Comparison of ENCODE assay signal across 8 cellular contexts in genomic region chr12:13044002-13044858, GRCh38. TPM values are rescaled to one million over a fixed set of nuclear protein-coding genes. Genes with fewer than 3 reads are reported as not detected.
DNase-seq lines count a peak whose midpoint lies in the region; ATAC-seq and TF ChIP-seq lines count a peak whose summit lies in the region.

A gene with protein sequence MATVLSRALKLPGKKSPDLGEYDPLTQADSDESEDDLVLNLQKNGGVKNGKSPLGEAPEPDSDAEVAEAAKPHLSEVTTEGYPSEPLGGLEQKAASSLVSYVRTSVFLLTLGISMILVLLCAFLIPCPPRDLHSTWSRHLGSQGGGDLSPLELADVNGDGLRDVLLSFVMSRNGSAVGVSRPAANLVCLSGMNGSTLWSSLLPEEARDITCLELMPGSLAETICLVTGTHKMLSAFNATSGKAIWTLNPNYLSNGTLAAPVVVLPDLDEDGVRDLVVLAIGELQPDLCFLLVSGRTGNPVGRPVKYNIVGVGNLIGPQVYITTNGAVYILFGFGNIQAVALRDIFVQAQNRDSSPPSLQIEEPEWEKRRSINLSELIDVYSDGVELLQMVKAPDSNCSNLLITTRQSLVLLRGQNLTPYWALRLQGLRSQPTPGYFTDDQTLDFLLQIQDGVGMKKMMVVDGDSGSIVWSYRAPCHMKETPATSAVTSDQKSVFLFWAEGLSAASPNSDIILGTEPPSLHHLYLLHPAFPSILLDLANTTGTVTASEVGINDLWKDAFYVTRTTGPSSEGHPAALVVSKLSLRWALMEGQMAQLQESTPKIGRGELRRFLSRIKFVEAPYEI (plus strand): TSS chr12:13044381. CDS start chr12:13044404, 23 bp downstream.

- H3K27ac ChIP-seq in AG04450 (ENCODE audit: low read depth, low read length) (no peak within 1 kb of the TSS), ectodermal cell (ENCODE audit: insufficient read depth, low read depth, low read length, poor library complexity, severe bottlenecking) (no peak within 1 kb of the TSS), lung (ENCODE audit: low read depth in 1 of 2, low read length in 1 of 2) (no peak within 1 kb of the TSS)

- H3K4me3 ChIP-seq in AG04450 (ENCODE audit: low read depth, low read length) (peak within 1 kb of the TSS; percentile 96), ectodermal cell (ENCODE audit: insufficient read depth, low read depth, low read length) (peak within 1 kb of the TSS; percentile 93), lung (peak within 1 kb of the TSS; percentile 94)

- ATAC-seq in GM18858 (IDR thresholded peaks at IDR 0.05; ENCODE audit: unreplicated experiment), result peak; percentile 72
- ATAC-seq in HG03095 (IDR thresholded peaks at IDR 0.05; ENCODE audit: unreplicated experiment), result peak; percentile 88
- ATAC-seq in lung (ENCODE audit: insufficient read depth, low FRiP score), result peak; percentile 96

- H3K36me3 Mint-ChIP-seq in activated CD4-positive, alpha-beta memory T cell treated with anti-CD3 and anti-CD28 coated beads, Interleukin-2, amount 10 ng/mL, durations not matched to agents 7 days and 5 days (ENCODE audit: low read depth), result peaks cover 3% of the 10 kb centered on the region

- DNase-seq in AG04450 (ENCODE audit: low read depth, low spot score), result no peak
- peak; percentile 42 to 80 for DNase-seq in NCI-H446 (lab: John Stamatoyannopoulos, UW)
- peak; percentile 73 for DNase-seq in activated CD4-positive, alpha-beta memory T cell treated with anti-CD3 and anti-CD28 coated beads, Interleukin-2, amount 10 ng/mL, durations not matched to agents 7 days and 5 days
- DNase-seq in lung (ENCODE audit: low spot score), result peak; percentile 81
- peak; percentile 18 to 66 (median 59) for DNase-seq in stimulated activated CD4-positive, alpha-beta T cell treated with anti-CD3 and anti-CD28 coated beads, TNF-alpha, amount 100 ng/mL, for 1 hour (ENCODE audit: low read depth in 3 of 3, low spot score in 1 of 3)

- H3K9me3 ChIP-seq in AG04450 (ENCODE audit: control insufficient read depth, insufficient read depth, low read length), result no peaks in the 10 kb centered on the region; the same call in 1 of the 2 replicates
- H3K9me3 ChIP-seq in ectodermal cell (ENCODE audit: control insufficient read depth, low read length), result no peaks in the 10 kb centered on the region
- H3K9me3 ChIP-seq in lung (ENCODE audit: control insufficient read depth in 2 of 2, insufficient read depth in 1 of 2, low read length in 1 of 2), result no peaks in the 10 kb centered on the region

- peaks cover 18% of the 10 kb centered on the region for H3K4me1 Mint-ChIP-seq in activated CD4-positive, alpha-beta memory T cell treated with anti-CD3 and anti-CD28 coated beads, Interleukin-2, amount 10 ng/mL, durations not matched to agents 7 days and 5 days

- H3K36me3 ChIP-seq in ectodermal cell (ENCODE audit: control insufficient read depth, insufficient read depth, low read length), result no peaks in the 10 kb centered on the region
- no peaks in the 10 kb centered on the region for H3K36me3 ChIP-seq in lung (ENCODE audit: control insufficient read depth in 2 of 2, insufficient read depth in 2 of 2, low read length in 2 of 2)

- H3K4me3 Mint-ChIP-seq in activated CD4-positive, alpha-beta memory T cell treated with anti-CD3 and anti-CD28 coated beads, Interleukin-2, amount 10 ng/mL, durations not matched to agents 7 days and 5 days, result peak within 1 kb of the TSS; percentile 78

- H3K27me3 ChIP-seq in AG04450 (ENCODE audit: control insufficient read depth, insufficient read depth, low read length) (no peaks in the 10 kb centered on the region), ectodermal cell (ENCODE audit: control insufficient read depth, insufficient read depth, low read length, poor library complexity, severe bottlenecking) (no peaks in the 10 kb centered on the region), lung (ENCODE audit: control insufficient read depth, insufficient read depth) (no peaks in the 10 kb centered on the region)

- CTCF ChIA-PET in AG04450 (lab: Charles Lee), result interaction anchor here (0.6 to 5.1 kb wide), 5 partner anchors 19 to 210 kb away, joined by 3 to 35 read pairs (median 4); no protein-coding TSS in a partner anchor
- CTCF ChIA-PET in activated CD4-positive, alpha-beta memory T cell treated with anti-CD3 and anti-CD28 coated beads, Interleukin-2, amount 10 ng/mL, durations not matched to agents 7 days and 5 days (lab: Charles Lee), result interaction anchor here (0.8 to 4.6 kb wide), 6 partner anchors 59 to 234 kb away, joined by 3 to 23 read pairs (median 4); no protein-coding TSS in a partner anchor

- peaks cover 11% of the 10 kb centered on the region for H3K27me3 Mint-ChIP-seq in activated CD4-positive, alpha-beta memory T cell treated with anti-CD3 and anti-CD28 coated beads, Interleukin-2, amount 10 ng/mL, durations not matched to agents 7 days and 5 days

- POLR2A ChIA-PET in AG04450 (lab: Yijun Ruan, JAX), result interaction anchor here (0.6 to 0.8 kb wide), 3 partner anchors 91 to 1215 kb away, joined by 3 to 5 read pairs (median 4); no protein-coding TSS in a partner anchor
- POLR2A ChIA-PET in activated CD4-positive, alpha-beta memory T cell treated with anti-CD3 and anti-CD28 coated beads, Interleukin-2, amount 10 ng/mL, durations not matched to agents 7 days and 5 days (lab: Charles Lee), result interaction anchor here (0.8 to 3.2 kb wide), 3 partner anchors 10 to 136 kb away, joined by 3 to 9 read pairs (median 7); no protein-coding TSS in a partner anchor

- peaks cover 12% of the 10 kb centered on the region for H3K4me1 ChIP-seq in ectodermal cell (ENCODE audit: control insufficient read depth, insufficient read depth, low read length)
- H3K4me1 ChIP-seq in lung (ENCODE audit: control insufficient read depth in 2 of 2, insufficient read depth in 2 of 2, low read length in 2 of 2), result peaks cover 0 to 1% of the 10 kb centered on the region in 2 donors

- H3K27ac Mint-ChIP-seq in activated CD4-positive, alpha-beta memory T cell treated with anti-CD3 and anti-CD28 coated beads, Interleukin-2, amount 10 ng/mL, durations not matched to agents 7 days and 5 days, result no peak within 1 kb of the TSS

- peak; percentile 6; the same call in 1 of the 2 replicates for TF ChIP-seq CTCF in AG04450 (IDR thresholded peaks at IDR 0.05; ENCODE audit: low read depth, low read length)
- TF ChIP-seq CTCF in lung (IDR thresholded peaks at IDR 0.05; ENCODE audit: control extremely low read depth, extremely low read depth), result no peak

- H3K9me3 Mint-ChIP-seq in activated CD4-positive, alpha-beta memory T cell treated with anti-CD3 and anti-CD28 coated beads, Interleukin-2, amount 10 ng/mL, durations not matched to agents 7 days and 5 days, result no peaks in the 10 kb centered on the region

- 6% methylated on average over 71 of the region's 71 CpGs for WGBS in ectodermal cell, 2 experiments
- WGBS in lung, 2 donors, result 2 to 3% methylated on average over 71 of the region's 71 CpGs

RNA-seq across cellular contexts. Expression of the gene that starts here (rescaled TPM):
- polyA plus RNA-seq in AG04450 (2011; rRNA removed), result 6.1 and 7.3 TPM in 2 replicates
- polyA minus RNA-seq in AG04450 (2011; rRNA and poly(A)+ RNA removed), result 17.2 TPM in 2 replicates
- 1 to 10 TPM; 4.5 to 5.2 TPM for total RNA-seq in activated CD4-positive, alpha-beta memory T cell treated with anti-CD3 and anti-CD28 coated beads, Interleukin-2, amount 10 ng/mL, durations not matched to agents 7 days and 5 days
- 32.7 TPM for polyA plus RNA-seq in ectodermal cell (2013, experiment 1 of 4)
- 30.8 TPM for polyA plus RNA-seq in ectodermal cell (2013, experiment 2 of 4)
- 23.5 TPM for polyA plus RNA-seq in ectodermal cell (2013, experiment 3 of 4)
- polyA plus RNA-seq in ectodermal cell (2013, experiment 4 of 4), result 26.6 TPM
- 10 to 100 TPM in 1 of 2 donors, 1 to 10 TPM in 1; 9.0 to 10.4 TPM for total RNA-seq in lung
- polyA plus RNA-seq in lung, result 1 to 10 TPM; 1.4 to 3.6 TPM
